In genomic region chr11:132639986-132640385, GRCh38 we compare ENCODE assay signal across 25 cellular contexts.
DNase-seq lines count a peak whose midpoint lies in the region; FAIRE-seq and TF ChIP-seq lines count a peak whose summit lies in the region.
"Had no signal": no experiment of that assay in that cellular context is flagged by ENCODE, and none has a peak within 500 bp of the region (broad histone marks: within the 10 kb centered on the region; RNA-seq: fewer than 3 reads in every experiment).

No MANE protein-coding gene starts in this region.

- H3K27me3 ChIP-seq in H1 (replicated peaks in 1 of 4; ENCODE audit: control insufficient read depth in 3 of 4, extremely low read depth in 1 of 4, insufficient read depth in 3 of 4, low read length in 3 of 4) (no peaks in the 10 kb centered on the region), tibial artery (no peaks in the 10 kb centered on the region), colonic mucosa (no peaks in the 10 kb centered on the region)

- no peak for TF ChIP-seq POLR2A in H1 (IDR thresholded peaks at IDR 0.05; ENCODE audit: control extremely low read depth in 1 of 2, low read depth in 2 of 2, low read length in 2 of 2)

- no peak overlapping the region for H2BK12ac ChIP-seq in H1 (ENCODE audit: low read depth, low read length)

- H3K9me3 ChIP-seq in H1 (ENCODE audit: insufficient read depth in 2 of 2, low read depth in 1 of 2, low read length in 1 of 2) (no peaks in the 10 kb centered on the region), tibial artery (no peaks in the 10 kb centered on the region), colonic mucosa (no peaks in the 10 kb centered on the region)
- H3K9me3 ChIP-seq: A549, SK-N-SH had no signal

- no peaks in the 10 kb centered on the region for H3K79me1 ChIP-seq in H1 (ENCODE audit: low read depth, low read length)

- H3K36me3 Mint-ChIP-seq in activated naive CD8-positive, alpha-beta T cell treated with anti-CD3 and anti-CD28 coated beads for 36 hours, result no peaks in the 10 kb centered on the region
- H3K36me3 Mint-ChIP-seq in glutamatergic neuron (ENCODE audit: unreplicated experiment), result no peaks in the 10 kb centered on the region

- no peaks in the 10 kb centered on the region for H3K27me3 Mint-ChIP-seq in activated naive CD8-positive, alpha-beta T cell treated with anti-CD3 and anti-CD28 coated beads for 36 hours
- no peaks in the 10 kb centered on the region for H3K27me3 Mint-ChIP-seq in glutamatergic neuron (ENCODE audit: unreplicated experiment)
- H3K27me3 Mint-ChIP-seq: CD4-positive, alpha-beta T cell had no signal

- no peak overlapping the region for H3K56ac ChIP-seq in H1 (replicated peaks; ENCODE audit: insufficient read length, low read depth, low read length)

- WGBS in H1 (ENCODE audit: extremely low coverage in 1 of 2, insufficient coverage in 1 of 2, insufficient read length in 1 of 2, insufficient replicate concordance in 2 of 2, low coverage in 1 of 2, low lambda C conversion rate in 2 of 2, missing lambda C conversion rate in 1 of 2), 2 experiments, result 80% methylated on average over 5 of the region's 6 CpGs; no CpG with 5 or more reads in 1 of the 2 experiments

- no peak overlapping the region for H2AFZ ChIP-seq in H1 (ENCODE audit: low read length)

- no peaks in the 10 kb centered on the region for H3K79me2 ChIP-seq in H1 (ENCODE audit: control insufficient read depth in 1 of 2, insufficient read depth in 2 of 2, low read length in 2 of 2)

- H2BK5ac ChIP-seq in H1 (ENCODE audit: low read depth, low read length), result no peak overlapping the region

- H4K20me1 ChIP-seq in H1 (replicated peaks in 1 of 2; ENCODE audit: control insufficient read depth in 1 of 2, insufficient read depth in 2 of 2, low read length in 2 of 2), result no peaks in the 10 kb centered on the region

- TF ChIP-seq EP300 in H1 (IDR thresholded peaks at IDR 0.05; ENCODE audit: borderline replicate concordance in 1 of 2, low read depth in 2 of 2, low read length in 2 of 2), result no peak

- TF ChIP-seq RAD21 in H1 (IDR thresholded peaks at IDR 0.05 in 1 of 2, conservative IDR thresholded peaks at IDR 0.05 in 1 of 2; ENCODE audit: low read depth in 2 of 2, low read length in 2 of 2), result no peak

- H3K4me2 ChIP-seq in H1 (ENCODE audit: insufficient read depth in 1 of 2, low read depth in 2 of 2, low read length in 2 of 2), result no peak overlapping the region
- H3K4me2 ChIP-seq: A549, SK-N-SH had no signal

- H3K27ac ChIP-seq in H1 (ENCODE audit: low read depth, low read length), result no peak overlapping the region
- H3K27ac ChIP-seq in tibial artery, result no peak overlapping the region
- H3K27ac ChIP-seq in colonic mucosa, result no peak overlapping the region
- H3K27ac ChIP-seq: A549, RWPE1 had no signal

- H2BK120ac ChIP-seq in H1 (replicated peaks; ENCODE audit: low read depth, low read length), result no peak overlapping the region

- DNase-seq in Ammon's horn (ENCODE audit: low spot score) (peak; percentile 38), NCI-H526 treated with DMSO at 0.1 percent for 48 hours (lab: John Stamatoyannopoulos, UW) (peak; percentile 75), H1 (ENCODE audit: low read depth in 1 of 2, low spot score in 2 of 2) (no peak), occipital lobe (lab: John Stamatoyannopoulos, UW) (peak; percentile 17), tibial artery (no peak), colonic mucosa (no peak), glutamatergic neuron (no peak)
- no peak for DNase-seq in activated naive CD8-positive, alpha-beta T cell treated with anti-CD3 and anti-CD28 coated beads for 36 hours
- DNase-seq: CD4-positive, alpha-beta T cell; COR-L47; DND-41; KBM-7; NCI-H1092; NCI-H1436; NCI-H187 treated with DMSO at 0.1 percent for 48 hours; NCI-H2107; NCI-H510A; NCI-H774; NK-92 treated with Interleukin-12 subunit alpha and Interleukin-12 subunit beta, amount 100 ng/mL, for 24 hours; SIG-M5; SK-N-SH had no signal

- H3K4me1 ChIP-seq in H1 (replicated peaks in 1 of 4; ENCODE audit: control insufficient read depth in 3 of 4, insufficient read depth in 4 of 4, low read length in 3 of 4), result peaks cover 2 to 9% (median 5%) of the 10 kb centered on the region in 4 experiments; a peak in 6 of 7 replicates
- H3K4me1 ChIP-seq in tibial artery, result no peaks in the 10 kb centered on the region
- no peaks in the 10 kb centered on the region for H3K4me1 ChIP-seq in colonic mucosa
- H3K4me1 ChIP-seq: A549 had no signal

- no peak overlapping the region for H4K5ac ChIP-seq in H1 (ENCODE audit: insufficient read length, low read depth, low read length)

- no peak overlapping the region for H3K27ac Mint-ChIP-seq in activated naive CD8-positive, alpha-beta T cell treated with anti-CD3 and anti-CD28 coated beads for 36 hours
- H3K27ac Mint-ChIP-seq in glutamatergic neuron (ENCODE audit: unreplicated experiment), result no peak overlapping the region
- H3K27ac Mint-ChIP-seq: CD4-positive, alpha-beta T cell had no signal

- no peak overlapping the region for H3K23ac ChIP-seq in H1 (ENCODE audit: insufficient read length)

- H3K18ac ChIP-seq in H1 (ENCODE audit: extremely low read depth, low read length), result no peak overlapping the region

- H4K8ac ChIP-seq in H1 (ENCODE audit: extremely low read depth, insufficient read depth, low read length), result no peak overlapping the region

- no peak overlapping the region for H3K9ac ChIP-seq in H1 (replicated peaks in 1 of 4; ENCODE audit: extremely low read depth in 1 of 4, low read depth in 3 of 4, low read length in 3 of 4)
- H3K9ac ChIP-seq in colonic mucosa (ENCODE audit: low read depth in 2 of 2, low read length in 2 of 2), result no peak overlapping the region
- H3K9ac ChIP-seq: SK-N-SH had no signal

- TF ChIP-seq CTCF in H1 (IDR thresholded peaks at IDR 0.05; ENCODE audit: control extremely low read depth in 1 of 3, insufficient read depth in 1 of 3, low read depth in 1 of 3, low read length in 3 of 3), result no peak
- no peak for TF ChIP-seq CTCF in tibial artery (IDR thresholded peaks at IDR 0.05)
- TF ChIP-seq CTCF in colonic mucosa (IDR thresholded peaks at IDR 0.05), result no peak
- no peak for TF ChIP-seq CTCF in glutamatergic neuron (IDR thresholded peaks at IDR 0.05; ENCODE audit: partially characterized antibody, unreplicated experiment)

- no peaks in the 10 kb centered on the region for H3K9me3 Mint-ChIP-seq in activated naive CD8-positive, alpha-beta T cell treated with anti-CD3 and anti-CD28 coated beads for 36 hours
- H3K9me3 Mint-ChIP-seq in glutamatergic neuron (ENCODE audit: unreplicated experiment), result no peaks in the 10 kb centered on the region
- H3K9me3 Mint-ChIP-seq: CD4-positive, alpha-beta T cell had no signal

- peaks cover 8% of the 10 kb centered on the region for H3K4me1 Mint-ChIP-seq in activated naive CD8-positive, alpha-beta T cell treated with anti-CD3 and anti-CD28 coated beads for 36 hours
- peaks cover 9% of the 10 kb centered on the region for H3K4me1 Mint-ChIP-seq in glutamatergic neuron (ENCODE audit: low read depth, unreplicated experiment)

- H3K4me3 ChIP-seq in H1 (ENCODE audit: extremely low read depth in 1 of 4, insufficient read depth in 2 of 4, low read depth in 3 of 4, low read length in 4 of 4) (no peak overlapping the region), tibial artery (no peak overlapping the region), colonic mucosa (no peak overlapping the region)
- H3K4me3 ChIP-seq: A549 had no signal

- H3K4ac ChIP-seq in H1 (replicated peaks; ENCODE audit: insufficient read length, low read depth, low read length), result no peak overlapping the region

- no peak overlapping the region for H2BK15ac ChIP-seq in H1 (ENCODE audit: low read length)

- no peak overlapping the region for H4K91ac ChIP-seq in H1 (replicated peaks; ENCODE audit: insufficient read length, low read length)

- intact Hi-C loops in tibial artery (cut with DNase I; ENCODE audit: low total_unique reads) (no loop called here), colonic mucosa (cut with DNase I) (no loop called here)

- no peak for FAIRE-seq in H1 (lab: Jason Lieb, UNC)
- FAIRE-seq: A549, GM12892, H54 had no signal

- POLR2A ChIA-PET in H1 (lab: Charles Lee; ENCODE audit: partially characterized antibody), result no interaction called here

- H3K14ac ChIP-seq in H1 (ENCODE audit: insufficient read length), result no peak overlapping the region

- H2AK5ac ChIP-seq in H1 (ENCODE audit: low read depth, low read length), result no peak overlapping the region

- H3K23me2 ChIP-seq in H1 (ENCODE audit: low read depth, low read length), result no peaks in the 10 kb centered on the region

- H2BK20ac ChIP-seq in H1 (ENCODE audit: low read length), result 0 out of 2 replicates have a peak overlapping the region, but pooled peaks have one; percentile 26

- no peak overlapping the region for H3K4me3 Mint-ChIP-seq in activated naive CD8-positive, alpha-beta T cell treated with anti-CD3 and anti-CD28 coated beads for 36 hours
- H3K4me3 Mint-ChIP-seq in glutamatergic neuron (ENCODE audit: unreplicated experiment), result no peak overlapping the region
- H3K4me3 Mint-ChIP-seq: CD4-positive, alpha-beta T cell had no signal

- no peaks in the 10 kb centered on the region for H3K36me3 ChIP-seq in H1 (ENCODE audit: control insufficient read depth in 2 of 4, insufficient read depth in 4 of 4, low read length in 3 of 4)
- no peaks in the 10 kb centered on the region for H3K36me3 ChIP-seq in tibial artery
- no peaks in the 10 kb centered on the region for H3K36me3 ChIP-seq in colonic mucosa

- CTCF ChIA-PET in H1 (lab: Charles Lee; ENCODE audit: partially characterized antibody), result interaction anchor here (0.9 kb wide), 1 partner anchor 45 kb away, joined by 3 read pairs; no protein-coding TSS in a partner anchor

TF ChIP-seq in H1, 55 proteins besides CTCF, POLR2A, EP300 and RAD21 (continues in another document):
- TF ChIP-seq HDAC6 (IDR thresholded peaks at IDR 0.05; ENCODE audit: low read depth, low read length), result no peak
- no peak for TF ChIP-seq CBX8 (IDR thresholded peaks at IDR 0.05; ENCODE audit: borderline replicate concordance, low read depth, low read length)
- TF ChIP-seq GTF2F1 (IDR thresholded peaks at IDR 0.05; ENCODE audit: borderline replicate concordance, low read depth, low read length), result no peak
- no peak for TF ChIP-seq CEBPB (IDR thresholded peaks at IDR 0.05; ENCODE audit: low read depth, low read length)
- TF ChIP-seq RXRA (IDR thresholded peaks at IDR 0.05; ENCODE audit: insufficient read depth, low read depth, low read length), result no peak
- no peak for TF ChIP-seq EGR1 (IDR thresholded peaks at IDR 0.05; ENCODE audit: borderline replicate concordance, low read depth, low read length)
- no peak for TF ChIP-seq TCF12 (IDR thresholded peaks at IDR 0.05; ENCODE audit: low read depth, low read length)
- TF ChIP-seq YY1 (IDR thresholded peaks at IDR 0.05; ENCODE audit: low read depth, low read length), result no peak
- TF ChIP-seq ATF3 (IDR thresholded peaks at IDR 0.05; ENCODE audit: insufficient read depth, low read depth, low read length), result no peak
- no peak for TF ChIP-seq SRF (IDR thresholded peaks at IDR 0.05; ENCODE audit: low read depth, low read length)
- no peak for TF ChIP-seq CREB1 (IDR thresholded peaks at IDR 0.05)

Comparison
In these comparisons a context has a peak if more than half of its experiments do, and no peak if none do; other contexts are left out.
1. DNase-seq: peak in Ammon's horn (single experiment), NCI-H526 treated with DMSO at 0.1 percent for 48 hours (single experiment) and occipital lobe (single experiment); none in H1 (0 of 2), activated naive CD8-positive, alpha-beta T cell treated with anti-CD3 and anti-CD28 coated beads for 36 hours (single experiment), tibial artery (0 of 2), colonic mucosa (single experiment) and glutamatergic neuron (single experiment).